25 cellular contexts compared by ENCODE assay signal in genomic region chr6:130758818-130759217, GRCh38.
DNase-seq lines count a peak whose midpoint lies in the region; ATAC-seq, FAIRE-seq and TF ChIP-seq lines count a peak whose summit lies in the region.
"Had no signal": no experiment of that assay in that cellular context is flagged by ENCODE, and none has a peak within 500 bp of the region (broad histone marks: within the 10 kb centered on the region; RNA-seq: fewer than 3 reads in every experiment).

No MANE protein-coding gene starts in this region.

- no peaks in the 10 kb centered on the region for H3K36me3 Mint-ChIP-seq in natural killer cell
- H3K36me3 Mint-ChIP-seq in natural killer cell treated with Interleukin-12 subunit alpha and Interleukin-12 subunit beta and Interleukin-15 and Interleukin-18, amount 100 ng/mL, for 72 hours = peaks cover 7% of the 10 kb centered on the region
- peaks cover 2% of the 10 kb centered on the region for H3K36me3 Mint-ChIP-seq in T-helper 17 cell (ENCODE audit: low read depth)
- H3K36me3 Mint-ChIP-seq: CD14-positive monocyte had no signal

- H3K79me2 ChIP-seq in keratinocyte (ENCODE audit: control insufficient read depth, insufficient read depth, low read length) = no peaks in the 10 kb centered on the region

- no peaks in the 10 kb centered on the region for H3K4me1 ChIP-seq in keratinocyte (ENCODE audit: control insufficient read depth, extremely low read depth, insufficient read depth, low read length)
- H3K4me1 ChIP-seq: HAP-1 had no signal

- no peak overlapping the region for H3K9ac ChIP-seq in keratinocyte (ENCODE audit: control insufficient read depth, extremely low read depth, insufficient read depth, low read length)
- H3K9ac ChIP-seq: GM23248 had no signal

- TF ChIP-seq CTCF in natural killer cell (IDR thresholded peaks at IDR 0.05) (no peak), keratinocyte (optimal IDR thresholded peaks at IDR 0.05 in 1 of 3, IDR thresholded peaks at IDR 0.05 in 1 of 3, conservative IDR thresholded peaks at IDR 0.05 in 1 of 3; ENCODE audit: extremely low read depth in 1 of 3, insufficient read depth in 2 of 3, low read length in 3 of 3) (no peak)

- H4K20me1 ChIP-seq in keratinocyte (ENCODE audit: control insufficient read depth, extremely low read depth, insufficient read depth, low read length) = no peaks in the 10 kb centered on the region

- H3K27ac Mint-ChIP-seq in natural killer cell = peak overlapping the region; percentile 45 to 76
- no peak overlapping the region for H3K27ac Mint-ChIP-seq in natural killer cell treated with Interleukin-12 subunit alpha and Interleukin-12 subunit beta and Interleukin-15 and Interleukin-18, amount 100 ng/mL, for 72 hours
- H3K27ac Mint-ChIP-seq in T-helper 17 cell = peak overlapping the region; percentile 27
- H3K27ac Mint-ChIP-seq: CD14-positive monocyte had no signal

- no peak overlapping the region for H3K4me3 ChIP-seq in keratinocyte (ENCODE audit: control insufficient read depth in 2 of 3, extremely low read depth in 1 of 3, insufficient read depth in 2 of 3, low read depth in 1 of 3, low read length in 3 of 3)
- H3K4me3 ChIP-seq: GM23248, HAP-1, MG63, SK-N-MC had no signal

- no peak for DNase-seq in natural killer cell
- DNase-seq in natural killer cell treated with Interleukin-12 subunit alpha and Interleukin-12 subunit beta and Interleukin-15 and Interleukin-18, amount 100 ng/mL, for 72 hours (ENCODE audit: low spot score) = no peak
- DNase-seq in T-helper 17 cell = no peak
- no peak for DNase-seq in keratinocyte (ENCODE audit: low read depth, low spot score)
- no peak for DNase-seq in DMS153 treated with DMSO at 0.1 percent for 48 hours (lab: John Stamatoyannopoulos, UW; ENCODE audit: unreplicated experiment)
- DNase-seq in cardiac septum (ENCODE audit: low spot score) = no peak
- DNase-seq: DMS153, GM23248, KBM-7, MG63, NCI-H1105 treated with DMSO at 0.1 percent for 48 hours, NCI-H146, NCI-H1930, NCI-H2107, NCI-H446, NCI-H524 treated with DMSO at 0.1 percent for 48 hours, NCI-H774, SIG-M5 had no signal

- dilution Hi-C loops in keratinocyte (cut with MboI; ENCODE audit: extremely low pct_ligation_motif_present, low sequenced_read_pairs) = loop anchor here (25.0 kb wide), 1 partner anchor 447 kb away; no protein-coding TSS in a partner anchor

- H3K27ac ChIP-seq in keratinocyte (ENCODE audit: control insufficient read depth, insufficient read depth, low read length) = no peak overlapping the region
- H3K27ac ChIP-seq: GM23248, SK-N-MC had no signal

- H3K4me1 Mint-ChIP-seq in natural killer cell = peaks cover 18 to 21% of the 10 kb centered on the region in 2 donors
- peaks cover 5 to 18% of the 10 kb centered on the region in 2 donors for H3K4me1 Mint-ChIP-seq in natural killer cell treated with Interleukin-12 subunit alpha and Interleukin-12 subunit beta and Interleukin-15 and Interleukin-18, amount 100 ng/mL, for 72 hours (ENCODE audit: low read depth in 2 of 2)
- H3K4me1 Mint-ChIP-seq in T-helper 17 cell = peaks cover 16% of the 10 kb centered on the region
- H3K4me1 Mint-ChIP-seq: CD14-positive monocyte had no signal

- no peak overlapping the region for H2AFZ ChIP-seq in keratinocyte (ENCODE audit: control insufficient read depth, low read length)
- H2AFZ ChIP-seq: GM23248 had no signal

- H3K27me3 Mint-ChIP-seq in natural killer cell (ENCODE audit: low read depth in 2 of 2) (peaks cover 3 to 9% of the 10 kb centered on the region in 2 donors), T-helper 17 cell (peaks cover 15% of the 10 kb centered on the region)
- peaks cover 2 to 4% of the 10 kb centered on the region in 2 donors for H3K27me3 Mint-ChIP-seq in natural killer cell treated with Interleukin-12 subunit alpha and Interleukin-12 subunit beta and Interleukin-15 and Interleukin-18, amount 100 ng/mL, for 72 hours

- peak; percentile 13 for FAIRE-seq in keratinocyte (lab: Jason Lieb, UNC)
- FAIRE-seq: GM18507, HTR-8/SVneo, RCC 7860 had no signal

- H3K27me3 ChIP-seq in keratinocyte (ENCODE audit: control insufficient read depth, extremely low read depth, insufficient read depth, low read length) = no peaks in the 10 kb centered on the region
- H3K27me3 ChIP-seq: MG63 had no signal

- intact Hi-C loops in natural killer cell (cut with micrococcal nuclease) (no loop called here), cardiac septum (cut with DNase I) (no loop called here)

- ATAC-seq in natural killer cell (peak; percentile 47 to 78 (median 49)), T-helper 17 cell (peak; percentile 59), GM18861 (IDR thresholded peaks at IDR 0.05; ENCODE audit: unreplicated experiment) (no peak)
- no peak for ATAC-seq in natural killer cell treated with Interleukin-12 subunit alpha and Interleukin-12 subunit beta and Interleukin-15 and Interleukin-18, amount 100 ng/mL, for 72 hours

- no peaks in the 10 kb centered on the region for H3K9me1 ChIP-seq in keratinocyte (ENCODE audit: control insufficient read depth, extremely low read depth, insufficient read depth, low read length)

- H3K4me2 ChIP-seq in keratinocyte (ENCODE audit: control insufficient read depth, extremely low read depth, insufficient read depth, low read depth, low read length) = no peak overlapping the region

- H3K9me3 ChIP-seq in T-helper 17 cell (ENCODE audit: control insufficient read depth, low read length, poor library complexity, severe bottlenecking) (no peaks in the 10 kb centered on the region), keratinocyte (ENCODE audit: control insufficient read depth, low read depth, low read length) (no peaks in the 10 kb centered on the region)
- H3K9me3 ChIP-seq: HAP-1, MG63 had no signal

- H3K4me3 Mint-ChIP-seq in natural killer cell (peak overlapping the region; percentile 32), T-helper 17 cell (no peak overlapping the region)
- no peak overlapping the region for H3K4me3 Mint-ChIP-seq in natural killer cell treated with Interleukin-12 subunit alpha and Interleukin-12 subunit beta and Interleukin-15 and Interleukin-18, amount 100 ng/mL, for 72 hours
- H3K4me3 Mint-ChIP-seq: CD14-positive monocyte had no signal

- no peaks in the 10 kb centered on the region for H3K9me3 Mint-ChIP-seq in natural killer cell
- H3K9me3 Mint-ChIP-seq in natural killer cell treated with Interleukin-12 subunit alpha and Interleukin-12 subunit beta and Interleukin-15 and Interleukin-18, amount 100 ng/mL, for 72 hours = no peaks in the 10 kb centered on the region

- H3K36me3 ChIP-seq in keratinocyte (ENCODE audit: control insufficient read depth in 2 of 2, extremely low read depth in 1 of 2, insufficient read depth in 2 of 2, low read length in 2 of 2) = no peaks in the 10 kb centered on the region
- H3K36me3 ChIP-seq: HAP-1, MG63 had no signal

Comparison
In these comparisons a context has a peak if more than half of its experiments do, and no peak if none do; other contexts are left out.
1. ATAC-seq: peak in natural killer cell (3 of 3) and T-helper 17 cell (single experiment); none in natural killer cell treated with Interleukin-12 subunit alpha and Interleukin-12 subunit beta and Interleukin-15 and Interleukin-18, amount 100 ng/mL, for 72 hours (0 of 2) and GM18861 (single experiment).
2. H3K27ac Mint-ChIP-seq: peak in natural killer cell (2 of 2) and T-helper 17 cell (single experiment); none in natural killer cell treated with Interleukin-12 subunit alpha and Interleukin-12 subunit beta and Interleukin-15 and Interleukin-18, amount 100 ng/mL, for 72 hours (0 of 2).